ENCODE assay signal across 17 cellular contexts in the genomic region with DNA sequence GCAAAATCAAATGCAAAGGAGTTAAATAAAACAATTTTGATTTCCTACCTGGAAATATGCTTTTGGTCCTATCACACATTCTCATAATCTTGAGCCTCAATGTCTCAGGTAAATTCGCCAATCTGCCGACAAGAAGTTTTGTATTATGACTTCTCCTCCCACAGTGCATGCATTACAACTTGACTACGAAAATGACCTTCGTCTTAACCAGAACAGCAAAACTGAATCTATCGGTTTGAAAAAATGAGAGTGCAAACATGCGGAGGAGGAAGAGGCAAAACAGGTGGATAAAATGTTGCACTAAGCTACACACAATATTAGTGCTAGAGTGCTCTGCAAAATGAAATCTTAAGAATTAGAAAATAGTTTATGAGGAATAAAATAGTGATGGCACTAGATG. TPM values are rescaled to one million over a fixed set of nuclear protein-coding genes. Genes with fewer than 3 reads are reported as not detected.
DNase-seq lines count a peak whose midpoint lies in the region; ATAC-seq and TF ChIP-seq lines count a peak whose summit lies in the region.
"Had no signal": no experiment of that assay in that cellular context is flagged by ENCODE, and none has a peak within 500 bp of the region (broad histone marks: within the 10 kb centered on the region; RNA-seq: fewer than 3 reads in every experiment).

No MANE protein-coding gene starts in this region.

- ATAC-seq in T-helper 17 cell: no peak
- ATAC-seq in effector memory CD8-positive, alpha-beta T cell (replicated peaks): no peak
- no peak for ATAC-seq in stimulated activated naive CD8-positive, alpha-beta T cell treated with anti-CD3 and anti-CD28 coated beads, Interleukin-15, amount 100 ng/mL, for 72 hours

- H3K27ac Mint-ChIP-seq in activated naive CD4-positive, alpha-beta T cell treated with anti-CD3 and anti-CD28 coated beads, Interleukin-2, amount 50 U/mL, for 24 hours: peak overlapping the region; percentile 94
- no peak overlapping the region for H3K27ac Mint-ChIP-seq in T-helper 17 cell
- peak overlapping the region; percentile 86 to 99 for H3K27ac Mint-ChIP-seq in effector memory CD8-positive, alpha-beta T cell
- H3K27ac Mint-ChIP-seq in stimulated activated naive CD8-positive, alpha-beta T cell treated with anti-CD3 and anti-CD28 coated beads, Interleukin-15, amount 100 ng/mL, for 72 hours: peak overlapping the region; percentile 67 to 98
- no peak overlapping the region for H3K27ac Mint-ChIP-seq in mesothelial cell of epicardium

- DNase-seq in activated naive CD4-positive, alpha-beta T cell (lab: John Stamatoyannopoulos, UW): no peak
- DNase-seq in T-helper 17 cell: no peak
- DNase-seq in effector memory CD8-positive, alpha-beta T cell: no peak
- no peak for DNase-seq in stimulated activated naive CD8-positive, alpha-beta T cell treated with anti-CD3 and anti-CD28 coated beads, Interleukin-15, amount 100 ng/mL, for 72 hours
- DNase-seq in KG1 (lab: John Stamatoyannopoulos, UW): no peak
- DNase-seq in mesothelial cell of epicardium (ENCODE audit: low spot score in 2 of 2, unreplicated experiment in 2 of 2): no peak
- DNase-seq in GM13976 (ENCODE audit: low spot score): no peak
- DNase-seq: adrenal gland; COR-L47; left ventricle myocardium inferior; NCI-H1048; NCI-H2081 treated with DMSO at 0.1 percent for 48 hours; NCI-H510A treated with DMSO at 0.1 percent for 48 hours; stimulated activated CD4-positive, alpha-beta T cell treated with anti-CD3 and anti-CD28 coated beads, Interleukin-2, amount 100 ng/mL, for 24 hours; WERI-Rb-1 had no signal

- peaks cover 7% of the 10 kb centered on the region for H3K36me3 Mint-ChIP-seq in activated naive CD4-positive, alpha-beta T cell treated with anti-CD3 and anti-CD28 coated beads, Interleukin-2, amount 50 U/mL, for 24 hours
- H3K36me3 Mint-ChIP-seq in T-helper 17 cell (ENCODE audit: low read depth): no peaks in the 10 kb centered on the region
- peaks cover 19% of the 10 kb centered on the region for H3K36me3 Mint-ChIP-seq in effector memory CD8-positive, alpha-beta T cell (ENCODE audit: insufficient read depth)
- H3K36me3 Mint-ChIP-seq in mesothelial cell of epicardium: no peaks in the 10 kb centered on the region

- in situ Hi-C loops in GM13976 (cut with MboI; ENCODE audit: low sequenced_read_pairs, unreplicated experiment): no loop called here

- no peaks in the 10 kb centered on the region for H3K9me3 Mint-ChIP-seq in activated naive CD4-positive, alpha-beta T cell treated with anti-CD3 and anti-CD28 coated beads, Interleukin-2, amount 50 U/mL, for 24 hours
- H3K9me3 Mint-ChIP-seq in effector memory CD8-positive, alpha-beta T cell: no peaks in the 10 kb centered on the region
- H3K9me3 Mint-ChIP-seq in stimulated activated naive CD8-positive, alpha-beta T cell treated with anti-CD3 and anti-CD28 coated beads, Interleukin-15, amount 100 ng/mL, for 72 hours: no peaks in the 10 kb centered on the region
- no peaks in the 10 kb centered on the region for H3K9me3 Mint-ChIP-seq in mesothelial cell of epicardium

- H3K4me1 Mint-ChIP-seq in activated naive CD4-positive, alpha-beta T cell treated with anti-CD3 and anti-CD28 coated beads, Interleukin-2, amount 50 U/mL, for 24 hours: peaks cover 3% of the 10 kb centered on the region
- H3K4me1 Mint-ChIP-seq in T-helper 17 cell (peaks cover 33% of the 10 kb centered on the region), mesothelial cell of epicardium (peaks cover 10% of the 10 kb centered on the region)
- H3K4me1 Mint-ChIP-seq in effector memory CD8-positive, alpha-beta T cell (ENCODE audit: low read depth in 2 of 2): peaks cover 25 to 47% of the 10 kb centered on the region in 2 donors
- peaks cover 2% of the 10 kb centered on the region for H3K4me1 Mint-ChIP-seq in stimulated activated naive CD8-positive, alpha-beta T cell treated with anti-CD3 and anti-CD28 coated beads, Interleukin-15, amount 100 ng/mL, for 72 hours

- TF ChIP-seq CTCF in mesothelial cell of epicardium (IDR thresholded peaks at IDR 0.05; ENCODE audit: unreplicated experiment) (no peak), GM13976 (IDR thresholded peaks at IDR 0.05; ENCODE audit: borderline replicate concordance, control extremely low read depth, extremely low read depth, insufficient read depth, missing control alignments) (no peak)

- H3K9me3 ChIP-seq in T-helper 17 cell (ENCODE audit: control insufficient read depth, low read length, poor library complexity, severe bottlenecking): no peaks in the 10 kb centered on the region
- H3K9me3 ChIP-seq: adrenal gland, esophagus muscularis mucosa, left ventricle myocardium inferior had no signal

- no peaks in the 10 kb centered on the region for H3K27me3 Mint-ChIP-seq in activated naive CD4-positive, alpha-beta T cell treated with anti-CD3 and anti-CD28 coated beads, Interleukin-2, amount 50 U/mL, for 24 hours
- H3K27me3 Mint-ChIP-seq in T-helper 17 cell (no peaks in the 10 kb centered on the region), mesothelial cell of epicardium (ENCODE audit: low read depth) (no peaks in the 10 kb centered on the region)
- H3K27me3 Mint-ChIP-seq in effector memory CD8-positive, alpha-beta T cell: no peaks in the 10 kb centered on the region
- H3K27me3 Mint-ChIP-seq in stimulated activated naive CD8-positive, alpha-beta T cell treated with anti-CD3 and anti-CD28 coated beads, Interleukin-15, amount 100 ng/mL, for 72 hours: no peaks in the 10 kb centered on the region

- peak overlapping the region; percentile 79 for H3K4me3 Mint-ChIP-seq in activated naive CD4-positive, alpha-beta T cell treated with anti-CD3 and anti-CD28 coated beads, Interleukin-2, amount 50 U/mL, for 24 hours
- H3K4me3 Mint-ChIP-seq in T-helper 17 cell (peak overlapping the region; percentile 88), mesothelial cell of epicardium (no peak overlapping the region)
- H3K4me3 Mint-ChIP-seq in effector memory CD8-positive, alpha-beta T cell: peak overlapping the region; percentile 65 to 90
- peak overlapping the region; percentile 52 to 58 for H3K4me3 Mint-ChIP-seq in stimulated activated naive CD8-positive, alpha-beta T cell treated with anti-CD3 and anti-CD28 coated beads, Interleukin-15, amount 100 ng/mL, for 72 hours

RNA-seq across cellular contexts. Expression of gene HIVEP2, which starts 43.4 kb away (rescaled TPM):
- total RNA-seq in T-helper 17 cell (10 to 100 TPM; 73.6 to 78.6 TPM), mesothelial cell of epicardium (15.2 to 20.4 TPM (median 16.9 TPM) in 3 replicates)

Comparison
In these comparisons a context has a peak if more than half of its experiments do, and no peak if none do; other contexts are left out.
1. H3K27ac Mint-ChIP-seq: peak in activated naive CD4-positive, alpha-beta T cell treated with anti-CD3 and anti-CD28 coated beads, Interleukin-2, amount 50 U/mL, for 24 hours (single experiment), effector memory CD8-positive, alpha-beta T cell (2 of 2) and stimulated activated naive CD8-positive, alpha-beta T cell treated with anti-CD3 and anti-CD28 coated beads, Interleukin-15, amount 100 ng/mL, for 72 hours (2 of 2); none in T-helper 17 cell (single experiment) and mesothelial cell of epicardium (single experiment).